In genomic region chr6:111873178-111874029, GRCh38 we compare ENCODE assay signal across 1 cellular context.
TF ChIP-seq lines count a peak whose summit lies in the region.

Gene FYN (minus strand): TSS chr6:111873452. CDS start chr6:111720051, 153,401 bp downstream.

TF ChIP-seq in K562, 482 proteins besides CTCF, POLR2A, EP300 and RAD21 (continued from another document and continues in another):
- TF ChIP-seq CUX1 (CRISPR knock-in tag; IDR thresholded peaks at IDR 0.05), result no peak
- no peak for TF ChIP-seq FIP1L1 (IDR thresholded peaks at IDR 0.05; ENCODE audit: low read depth, low read length, poor library complexity, severe bottlenecking)
- no peak for TF ChIP-seq ZNF408 (CRISPR knock-in tag; IDR thresholded peaks at IDR 0.05; ENCODE audit: low read depth)
- no peak for TF ChIP-seq FOXP4 (CRISPR knock-in tag; IDR thresholded peaks at IDR 0.05; ENCODE audit: borderline replicate concordance)
- TF ChIP-seq PTTG1 (tag; IDR thresholded peaks at IDR 0.05; ENCODE audit: low read depth), result no peak
- no peak for TF ChIP-seq CREB5 (CRISPR knock-in tag; IDR thresholded peaks at IDR 0.05)
- TF ChIP-seq SNAPC5 (CRISPR knock-in tag; IDR thresholded peaks at IDR 0.05), result no peak
- no peak for TF ChIP-seq MAFK (IDR thresholded peaks at IDR 0.05; ENCODE audit: low read length)
- no peak for TF ChIP-seq PRMT5 (CRISPR knock-in tag; IDR thresholded peaks at IDR 0.05)
- TF ChIP-seq ZNF133 (CRISPR knock-in tag; IDR thresholded peaks at IDR 0.05), result no peak
- TF ChIP-seq HLTF (IDR thresholded peaks at IDR 0.05), result no peak
- no peak for TF ChIP-seq KAT2B (IDR thresholded peaks at IDR 0.05; ENCODE audit: low read depth, low read length)
- no peak for TF ChIP-seq KLF10 (CRISPR knock-in tag; IDR thresholded peaks at IDR 0.05)
- TF ChIP-seq HDAC3 (IDR thresholded peaks at IDR 0.05; ENCODE audit: borderline replicate concordance, partially characterized antibody), result no peak
- no peak for TF ChIP-seq ZNF184 (CRISPR knock-in tag; IDR thresholded peaks at IDR 0.05)
- peak; percentile 79 for TF ChIP-seq CXXC5 (CRISPR knock-in tag; IDR thresholded peaks at IDR 0.05)
- no peak for TF ChIP-seq HCFC1 (IDR thresholded peaks at IDR 0.05; ENCODE audit: low read depth, low read length)
- peak; percentile 70; the same call in 1 of the 2 replicates for TF ChIP-seq MTA3 (IDR thresholded peaks at IDR 0.05; ENCODE audit: borderline replicate concordance)
- TF ChIP-seq NFE2L1 (tag; IDR thresholded peaks at IDR 0.05; ENCODE audit: borderline replicate concordance, low read depth), result no peak
- peak; percentile 77 for TF ChIP-seq CREM (IDR thresholded peaks at IDR 0.05; ENCODE audit: low read depth)
- no peak for TF ChIP-seq PURB (CRISPR knock-in tag; IDR thresholded peaks at IDR 0.05; ENCODE audit: low read depth)
- no peak for TF ChIP-seq TFAM (CRISPR knock-in tag; conservative IDR thresholded peaks at IDR 0.05)
- peak; percentile 96 for TF ChIP-seq NFYB (IDR thresholded peaks at IDR 0.05; ENCODE audit: extremely low read depth, insufficient read length)
- no peak for TF ChIP-seq ZNF655 (CRISPR knock-in tag; IDR thresholded peaks at IDR 0.05)
- 0 out of 2 replicates have a peak, but pooled peaks have one; percentile 13 for TF ChIP-seq SMAD4 (CRISPR knock-in tag; conservative IDR thresholded peaks at IDR 0.05)
- TF ChIP-seq MITF (IDR thresholded peaks at IDR 0.05), result no peak
- no peak for TF ChIP-seq ZNF511 (CRISPR knock-in tag; IDR thresholded peaks at IDR 0.05)
- no peak for TF ChIP-seq U2AF1 (optimal IDR thresholded peaks at IDR 0.05; ENCODE audit: low read depth, low read length)
- no peak for TF ChIP-seq PHB2 (IDR thresholded peaks at IDR 0.05; ENCODE audit: low read depth)
- no peak for TF ChIP-seq SREBF2 (CRISPR knock-in tag; IDR thresholded peaks at IDR 0.05)
- TF ChIP-seq ESRRA (IDR thresholded peaks at IDR 0.05; ENCODE audit: borderline replicate concordance, low read depth), result no peak
- no peak for TF ChIP-seq HMG20B (CRISPR knock-in tag; IDR thresholded peaks at IDR 0.05)
- no peak for TF ChIP-seq ZMIZ1 (IDR thresholded peaks at IDR 0.05; ENCODE audit: low read depth in 2 of 2, low read length in 2 of 2)
- TF ChIP-seq ZNF24 (IDR thresholded peaks at IDR 0.05), result no peak
- TF ChIP-seq ZNF134 (CRISPR knock-in tag; conservative IDR thresholded peaks at IDR 0.05), result no peak
- TF ChIP-seq UBTF (IDR thresholded peaks at IDR 0.05; ENCODE audit: borderline replicate concordance in 1 of 2, low read depth in 2 of 2, low read length in 2 of 2), result 0 out of 4 replicates have a peak, but pooled peaks of 1 of the 2 experiments have one; percentile 52
- TF ChIP-seq TBL1XR1 (IDR thresholded peaks at IDR 0.05; ENCODE audit: low read length in 2 of 2), result no peak; a peak in 1 of 4 replicates
- no peak for TF ChIP-seq KLF6 (CRISPR knock-in tag; IDR thresholded peaks at IDR 0.05; ENCODE audit: borderline replicate concordance)
- no peak for TF ChIP-seq ZNF23 (CRISPR knock-in tag; IDR thresholded peaks at IDR 0.05)
- TF ChIP-seq RAD51 (IDR thresholded peaks at IDR 0.05; ENCODE audit: borderline replicate concordance, low read depth), result no peak
- TF ChIP-seq PREB (CRISPR knock-in tag; IDR thresholded peaks at IDR 0.05), result no peak
- TF ChIP-seq ZKSCAN3 (CRISPR knock-in tag; IDR thresholded peaks at IDR 0.05), result no peak
- no peak for TF ChIP-seq CHD1 (IDR thresholded peaks at IDR 0.05; ENCODE audit: low read length)
- no peak for TF ChIP-seq ILF3 (IDR thresholded peaks at IDR 0.05; ENCODE audit: borderline replicate concordance)
- peak; percentile 58 for TF ChIP-seq RBBP5 (IDR thresholded peaks at IDR 0.05; ENCODE audit: borderline replicate concordance, insufficient read depth, low read length, poor library complexity, severe bottlenecking)
- no peak for TF ChIP-seq ZNF699 (CRISPR knock-in tag; IDR thresholded peaks at IDR 0.05; ENCODE audit: insufficient replicate concordance)
- TF ChIP-seq MBD2 (IDR thresholded peaks at IDR 0.05; ENCODE audit: borderline replicate concordance, low read depth), result peak; percentile 97
- TF ChIP-seq MEF2D (tag; conservative IDR thresholded peaks at IDR 0.05; ENCODE audit: low read depth), result no peak
- no peak for TF ChIP-seq SMARCE1 (IDR thresholded peaks at IDR 0.05)
- TF ChIP-seq ZNF316 (IDR thresholded peaks at IDR 0.05), result no peak
